ENCODE assay signal across 1 cellular context in the genomic region with DNA sequence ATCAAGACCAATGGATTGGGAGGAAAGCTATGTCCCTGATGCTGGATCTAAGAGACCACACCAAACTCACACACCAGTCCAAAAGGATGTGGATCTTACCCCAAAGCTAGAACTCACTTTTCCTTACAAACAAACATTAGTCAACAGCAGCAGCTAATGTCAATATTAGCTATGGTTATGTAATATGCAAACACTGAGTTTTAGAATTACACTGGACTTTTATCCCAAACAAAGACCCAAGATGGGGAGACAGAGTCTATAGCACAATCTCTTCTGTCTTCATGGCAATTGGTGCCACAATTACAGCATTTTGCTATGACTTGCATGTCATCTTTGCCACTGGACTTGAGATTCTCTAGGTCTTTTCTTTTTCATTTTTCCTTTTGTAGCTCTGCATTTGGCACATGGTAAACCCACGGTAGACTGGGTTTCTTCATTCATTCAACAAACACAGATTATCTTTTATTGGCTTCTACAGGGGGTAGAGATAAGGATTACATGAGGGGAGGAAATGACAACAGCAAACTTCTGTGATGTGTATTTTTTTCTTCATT.
TF ChIP-seq lines count a peak whose summit lies in the region.

No MANE protein-coding gene starts in this region.

TF ChIP-seq in HepG2, 621 proteins besides CTCF, POLR2A, EP300 and RAD21 (continued from another document and continues in another):
- TF ChIP-seq, protein P1, sequence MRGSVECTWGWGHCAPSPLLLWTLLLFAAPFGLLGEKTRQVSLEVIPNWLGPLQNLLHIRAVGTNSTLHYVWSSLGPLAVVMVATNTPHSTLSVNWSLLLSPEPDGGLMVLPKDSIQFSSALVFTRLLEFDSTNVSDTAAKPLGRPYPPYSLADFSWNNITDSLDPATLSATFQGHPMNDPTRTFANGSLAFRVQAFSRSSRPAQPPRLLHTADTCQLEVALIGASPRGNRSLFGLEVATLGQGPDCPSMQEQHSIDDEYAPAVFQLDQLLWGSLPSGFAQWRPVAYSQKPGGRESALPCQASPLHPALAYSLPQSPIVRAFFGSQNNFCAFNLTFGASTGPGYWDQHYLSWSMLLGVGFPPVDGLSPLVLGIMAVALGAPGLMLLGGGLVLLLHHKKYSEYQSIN (CRISPR knock-in tag; IDR thresholded peaks at IDR 0.05; ENCODE audit: borderline replicate concordance) = no peak
- TF ChIP-seq CAMTA2 (CRISPR knock-in tag; IDR thresholded peaks at IDR 0.05; ENCODE audit: borderline replicate concordance) (no peak), ZNF761 (CRISPR knock-in tag; conservative IDR thresholded peaks at IDR 0.05) (peak; percentile 95), FOXO1 (CRISPR knock-in tag; IDR thresholded peaks at IDR 0.05) (peak; percentile 99), RCOR2 (CRISPR knock-in tag; IDR thresholded peaks at IDR 0.05) (peak; percentile 99), POLR2AphosphoS2 (IDR thresholded peaks at IDR 0.05; ENCODE audit: low read depth, low read length) (no peak), TFE3 (CRISPR knock-in tag; IDR thresholded peaks at IDR 0.05) (peak; percentile 87), ZNF281 (CRISPR knock-in tag; IDR thresholded peaks at IDR 0.05; ENCODE audit: borderline replicate concordance) (peak; percentile 79; the same call in 1 of the 2 replicates), ZBTB26 (CRISPR knock-in tag; IDR thresholded peaks at IDR 0.05; ENCODE audit: borderline replicate concordance) (peak; percentile 67; the same call in 1 of the 2 replicates), ZNF337 (CRISPR knock-in tag; IDR thresholded peaks at IDR 0.05; ENCODE audit: borderline replicate concordance, low read depth) (peak; percentile 77; the same call in 1 of the 2 replicates), ZNF569 (CRISPR knock-in tag; IDR thresholded peaks at IDR 0.05; ENCODE audit: borderline replicate concordance) (no peak), KDM4B (CRISPR knock-in tag; IDR thresholded peaks at IDR 0.05) (peak; percentile 92), ZBTB38 (CRISPR knock-in tag; IDR thresholded peaks at IDR 0.05) (no peak; the same call in 1 of the 2 replicates), ZSCAN12 (CRISPR knock-in tag; IDR thresholded peaks at IDR 0.05) (no peak), SKIL (CRISPR knock-in tag; IDR thresholded peaks at IDR 0.05; ENCODE audit: borderline replicate concordance) (peak; percentile 96), STAT5B (CRISPR knock-in tag; IDR thresholded peaks at IDR 0.05) (peak; percentile 95; the same call in 1 of the 2 replicates), ZNF556 (CRISPR knock-in tag; IDR thresholded peaks at IDR 0.05; ENCODE audit: borderline replicate concordance) (peak; percentile 82; the same call in 1 of the 2 replicates), HNF4A (CRISPR knock-in tag; IDR thresholded peaks at IDR 0.05) (peak; percentile 100), ZBTB49 (CRISPR knock-in tag; IDR thresholded peaks at IDR 0.05; ENCODE audit: borderline replicate concordance) (no peak), CCDC6 (CRISPR knock-in tag; IDR thresholded peaks at IDR 0.05) (peak; percentile 88; the same call in 1 of the 2 replicates), BCL6 (CRISPR knock-in tag; IDR thresholded peaks at IDR 0.05) (peak; percentile 97), EED (CRISPR knock-in tag; IDR thresholded peaks at IDR 0.05) (no peak), SOX13 (IDR thresholded peaks at IDR 0.05) (peak; percentile 90), SOX13 (CRISPR knock-in tag; conservative IDR thresholded peaks at IDR 0.05 in 1 of 2, IDR thresholded peaks at IDR 0.05 in 1 of 2) (peak; percentile 62 to 97; a peak in 2 of 4 replicates), TOPORS (CRISPR knock-in tag; IDR thresholded peaks at IDR 0.05) (peak; percentile 58; the same call in 1 of the 2 replicates), ZNF550 (CRISPR knock-in tag; IDR thresholded peaks at IDR 0.05; ENCODE audit: borderline replicate concordance) (no peak), KMT2A (CRISPR knock-in tag; IDR thresholded peaks at IDR 0.05) (peak; percentile 86; the same call in 1 of the 2 replicates), NRL (CRISPR knock-in tag; IDR thresholded peaks at IDR 0.05; ENCODE audit: borderline replicate concordance) (no peak), ZNF607 (CRISPR knock-in tag; IDR thresholded peaks at IDR 0.05; ENCODE audit: borderline replicate concordance) (no peak), EZH2 (conservative IDR thresholded peaks at IDR 0.05; ENCODE audit: low read depth, low read length) (no peak), MYNN (CRISPR knock-in tag; IDR thresholded peaks at IDR 0.05; ENCODE audit: low read depth) (no peak), KLF6 (CRISPR knock-in tag; IDR thresholded peaks at IDR 0.05) (peak; percentile 92), MYC (CRISPR knock-in tag; IDR thresholded peaks at IDR 0.05; ENCODE audit: borderline replicate concordance) (no peak), MTF1 (CRISPR knock-in tag; IDR thresholded peaks at IDR 0.05) (no peak), ZNF597 (CRISPR knock-in tag; IDR thresholded peaks at IDR 0.05) (no peak)
- TF ChIP-seq, protein P2, sequence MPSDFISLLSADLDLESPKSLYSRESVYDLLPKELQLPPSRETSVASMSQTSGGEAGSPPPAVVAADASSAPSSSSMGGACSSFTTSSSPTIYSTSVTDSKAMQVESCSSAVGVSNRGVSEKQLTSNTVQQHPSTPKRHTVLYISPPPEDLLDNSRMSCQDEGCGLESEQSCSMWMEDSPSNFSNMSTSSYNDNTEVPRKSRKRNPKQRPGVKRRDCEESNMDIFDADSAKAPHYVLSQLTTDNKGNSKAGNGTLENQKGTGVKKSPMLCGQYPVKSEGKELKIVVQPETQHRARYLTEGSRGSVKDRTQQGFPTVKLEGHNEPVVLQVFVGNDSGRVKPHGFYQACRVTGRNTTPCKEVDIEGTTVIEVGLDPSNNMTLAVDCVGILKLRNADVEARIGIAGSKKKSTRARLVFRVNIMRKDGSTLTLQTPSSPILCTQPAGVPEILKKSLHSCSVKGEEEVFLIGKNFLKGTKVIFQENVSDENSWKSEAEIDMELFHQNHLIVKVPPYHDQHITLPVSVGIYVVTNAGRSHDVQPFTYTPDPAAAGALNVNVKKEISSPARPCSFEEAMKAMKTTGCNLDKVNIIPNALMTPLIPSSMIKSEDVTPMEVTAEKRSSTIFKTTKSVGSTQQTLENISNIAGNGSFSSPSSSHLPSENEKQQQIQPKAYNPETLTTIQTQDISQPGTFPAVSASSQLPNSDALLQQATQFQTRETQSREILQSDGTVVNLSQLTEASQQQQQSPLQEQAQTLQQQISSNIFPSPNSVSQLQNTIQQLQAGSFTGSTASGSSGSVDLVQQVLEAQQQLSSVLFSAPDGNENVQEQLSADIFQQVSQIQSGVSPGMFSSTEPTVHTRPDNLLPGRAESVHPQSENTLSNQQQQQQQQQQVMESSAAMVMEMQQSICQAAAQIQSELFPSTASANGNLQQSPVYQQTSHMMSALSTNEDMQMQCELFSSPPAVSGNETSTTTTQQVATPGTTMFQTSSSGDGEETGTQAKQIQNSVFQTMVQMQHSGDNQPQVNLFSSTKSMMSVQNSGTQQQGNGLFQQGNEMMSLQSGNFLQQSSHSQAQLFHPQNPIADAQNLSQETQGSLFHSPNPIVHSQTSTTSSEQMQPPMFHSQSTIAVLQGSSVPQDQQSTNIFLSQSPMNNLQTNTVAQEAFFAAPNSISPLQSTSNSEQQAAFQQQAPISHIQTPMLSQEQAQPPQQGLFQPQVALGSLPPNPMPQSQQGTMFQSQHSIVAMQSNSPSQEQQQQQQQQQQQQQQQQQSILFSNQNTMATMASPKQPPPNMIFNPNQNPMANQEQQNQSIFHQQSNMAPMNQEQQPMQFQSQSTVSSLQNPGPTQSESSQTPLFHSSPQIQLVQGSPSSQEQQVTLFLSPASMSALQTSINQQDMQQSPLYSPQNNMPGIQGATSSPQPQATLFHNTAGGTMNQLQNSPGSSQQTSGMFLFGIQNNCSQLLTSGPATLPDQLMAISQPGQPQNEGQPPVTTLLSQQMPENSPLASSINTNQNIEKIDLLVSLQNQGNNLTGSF (CRISPR knock-in tag; IDR thresholded peaks at IDR 0.05) = no peak
